In the genomic region with DNA sequence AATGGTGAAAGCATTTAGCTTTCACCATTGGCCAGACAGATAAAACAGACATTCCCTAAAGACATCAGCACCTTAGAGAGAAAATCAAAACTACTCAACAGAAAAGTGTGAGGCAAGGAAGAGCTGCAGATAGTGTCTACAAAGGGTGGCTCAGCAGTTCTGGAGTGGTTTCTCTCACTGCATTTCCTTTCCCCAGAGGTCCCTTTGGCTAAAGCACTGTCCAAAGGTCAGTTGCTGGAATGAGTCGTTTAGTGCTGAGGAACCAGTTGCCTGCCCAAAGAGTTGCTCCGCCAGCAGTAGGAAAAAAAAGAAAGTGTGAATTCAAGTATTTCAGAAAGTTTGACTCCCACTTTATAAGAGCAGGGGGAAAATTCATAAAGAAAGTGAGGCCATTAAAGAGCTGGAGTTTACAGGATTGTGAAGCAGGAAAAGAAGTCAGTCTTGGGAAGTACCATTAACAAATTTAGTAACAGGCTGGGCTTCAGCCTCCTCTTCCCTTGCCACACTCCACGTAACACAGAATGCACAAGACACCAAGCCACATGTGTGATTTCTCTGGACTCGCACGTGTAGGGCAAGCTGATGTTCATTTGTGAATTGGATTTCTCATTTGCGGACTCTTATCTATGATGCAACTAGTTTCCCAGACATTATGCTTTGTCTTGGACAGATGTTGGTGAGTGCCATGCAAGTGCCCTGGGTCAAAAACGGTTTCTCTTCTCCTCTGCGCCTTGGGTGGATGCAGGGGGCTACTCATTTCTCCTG, we compare ENCODE assay signal across 13 cellular contexts.
DNase-seq lines count a peak whose midpoint lies in the region; ATAC-seq and TF ChIP-seq lines count a peak whose summit lies in the region.
"Had no signal": no experiment of that assay in that cellular context is flagged by ENCODE, and none has a peak within 500 bp of the region (broad histone marks: within the 10 kb centered on the region; RNA-seq: fewer than 3 reads in every experiment).

No MANE protein-coding gene starts in this region.

- peak; percentile 56; the same call in 1 of the 2 replicates for ATAC-seq in PC-3
- ATAC-seq: activated CD4-positive, CD25-positive, alpha-beta regulatory T cell treated with anti-CD3 and anti-CD28 coated beads, Interleukin-2, amount 50 U/mL, for 24 hours had no signal

- TF ChIP-seq CTCF in PC-3 (conservative IDR thresholded peaks at IDR 0.05; ENCODE audit: low read depth, low read length) (no peak), esophagus muscularis mucosa (IDR thresholded peaks at IDR 0.05) (no peak), sigmoid colon (IDR thresholded peaks at IDR 0.05) (no peak)

- H3K9me2 ChIP-seq in PC-3 (replicated peaks; ENCODE audit: low read length) = no peaks in the 10 kb centered on the region

- intact Hi-C loops in PC-3 (cut with micrococcal nuclease) (no loop called here), esophagus muscularis mucosa (cut with DNase I) (no loop called here), sigmoid colon (cut with DNase I) (no loop called here)

- CTCF ChIA-PET in PC-3 (lab: Charles Lee) = no interaction called here

- no TSS peak for BruUV-seq in PC-3 (replicated peaks; lab: Mats Ljungman, UMichigan)

- H3K27ac ChIP-seq in PC-3 (ENCODE audit: low read length) (no peak overlapping the region), esophagus muscularis mucosa (replicated peaks in 1 of 4) (no peak overlapping the region), sigmoid colon (no peak overlapping the region)
- H3K27ac ChIP-seq: tibial artery had no signal

- H3K27me3 ChIP-seq in PC-3 (ENCODE audit: low read length) = no peaks in the 10 kb centered on the region
- peaks cover 0 to 5% (median 0%) of the 10 kb centered on the region in 4 donors for H3K27me3 ChIP-seq in esophagus muscularis mucosa
- H3K27me3 ChIP-seq in sigmoid colon = no peaks in the 10 kb centered on the region
- H3K27me3 ChIP-seq: tibial artery had no signal

- no peak overlapping the region for H2AFZ ChIP-seq in PC-3 (ENCODE audit: low read length)

- DNase-seq in EL (peak; percentile 43), PC-3 (peak; percentile 50), fibroblast of peridontal ligament (ENCODE audit: extremely low read depth) (peak; percentile 67), renal cortical epithelial cell (ENCODE audit: low read depth) (peak; percentile 73), esophagus muscularis mucosa (ENCODE audit: extremely low spot score) (no peak), sigmoid colon (no peak), DMS153 treated with DMSO at 0.1 percent for 48 hours (lab: John Stamatoyannopoulos, UW; ENCODE audit: unreplicated experiment) (no peak)
- DNase-seq: activated naive CD4-positive, alpha-beta T cell treated with anti-CD3 and anti-CD28 coated beads for 36 hours; effector CD8-positive, alpha-beta T cell; NCI-H345 had no signal

- POLR2A ChIA-PET in PC-3 (lab: Charles Lee; ENCODE audit: unreplicated experiment) = no interaction called here

- no peak overlapping the region for H3K9ac ChIP-seq in PC-3 (ENCODE audit: low read length)

- H3K36me3 ChIP-seq in PC-3 (ENCODE audit: low read depth, low read length) (0 out of 2 replicates have a peak, but pooled peaks cover 4% of the 10 kb centered on the region), esophagus muscularis mucosa (no peaks in the 10 kb centered on the region), sigmoid colon (no peaks in the 10 kb centered on the region)
- H3K36me3 ChIP-seq: HAP-1, tibial artery had no signal

- peaks cover 8% of the 10 kb centered on the region; the same call in 1 of the 2 replicates for H3K4me1 ChIP-seq in PC-3 (ENCODE audit: insufficient read depth, low read length)
- no peaks in the 10 kb centered on the region for H3K4me1 ChIP-seq in esophagus muscularis mucosa
- no peaks in the 10 kb centered on the region for H3K4me1 ChIP-seq in sigmoid colon
- H3K4me1 ChIP-seq: HAP-1 had no signal

- no peaks in the 10 kb centered on the region for H3F3A ChIP-seq in PC-3 (ENCODE audit: low read length, unreplicated experiment)

- no peak overlapping the region for H3K4me2 ChIP-seq in PC-3 (ENCODE audit: low read length)

- no peaks in the 10 kb centered on the region for H4K20me1 ChIP-seq in PC-3 (ENCODE audit: low read length)

- H3K9me3 ChIP-seq in PC-3 (ENCODE audit: low read length) (no peaks in the 10 kb centered on the region), esophagus muscularis mucosa (no peaks in the 10 kb centered on the region), sigmoid colon (no peaks in the 10 kb centered on the region)
- H3K9me3 ChIP-seq: HAP-1, tibial artery had no signal

- TF ChIP-seq EP300 in esophagus muscularis mucosa (IDR thresholded peaks at IDR 0.05) (no peak), sigmoid colon (IDR thresholded peaks at IDR 0.05) (no peak)

- 75% methylated on average over 8 of the region's 8 CpGs for WGBS in esophagus muscularis mucosa
- 56 to 75% methylated on average over 8 of the region's 8 CpGs for WGBS in sigmoid colon, 2 donors

- H3K4me3 ChIP-seq in PC-3 (ENCODE audit: low read length) (no peak overlapping the region), esophagus muscularis mucosa (no peak overlapping the region), sigmoid colon (no peak overlapping the region)
- H3K4me3 ChIP-seq: HAP-1, tibial artery had no signal

- TF ChIP-seq POLR2A in esophagus muscularis mucosa (IDR thresholded peaks at IDR 0.05; ENCODE audit: low read depth) (no peak), sigmoid colon (IDR thresholded peaks at IDR 0.05) (no peak)

- no peaks in the 10 kb centered on the region for H3K79me2 ChIP-seq in PC-3 (ENCODE audit: low read length)

Comparison
In these comparisons a context has a peak if more than half of its experiments do, and no peak if none do; other contexts are left out.
1. DNase-seq: peak in EL (single experiment), PC-3 (single experiment), fibroblast of peridontal ligament (single experiment) and renal cortical epithelial cell (single experiment); none in esophagus muscularis mucosa (single experiment), sigmoid colon (single experiment) and DMS153 treated with DMSO at 0.1 percent for 48 hours (single experiment).